Comparison of ENCODE assay signal across 8 cellular contexts in genomic region chr14:35404246-35404495, GRCh38. TPM values are rescaled to one million over a fixed set of nuclear protein-coding genes. Genes with fewer than 3 reads are reported as not detected.
DNase-seq lines count a peak whose midpoint lies in the region; ATAC-seq and TF ChIP-seq lines count a peak whose summit lies in the region.

No MANE protein-coding gene starts in this region.

- H3K4me3 ChIP-seq in PC-9 (peak overlapping the region; percentile 85; the same call in 1 of the 2 replicates), esophagus muscularis mucosa (peak overlapping the region; percentile 86 to 97 (median 93)), sigmoid colon (peak overlapping the region; percentile 83 to 99 (median 96))

- no peaks in the 10 kb centered on the region for H3K9me3 ChIP-seq in PC-9 (ENCODE audit: insufficient read depth, low read depth)
- H3K9me3 ChIP-seq in esophagus muscularis mucosa = no peaks in the 10 kb centered on the region
- H3K9me3 ChIP-seq in sigmoid colon = no peaks in the 10 kb centered on the region

- TF ChIP-seq POLR2A in esophagus muscularis mucosa (IDR thresholded peaks at IDR 0.05; ENCODE audit: low read depth) (no peak), sigmoid colon (IDR thresholded peaks at IDR 0.05) (no peak)

- CTCF ChIA-PET in PC-9 (lab: Charles Lee) = interaction anchor here (0.5 kb wide), 1 partner anchor 570 kb away, joined by 5 read pairs; no protein-coding TSS in a partner anchor

- H3K27me3 ChIP-seq in PC-9 (ENCODE audit: insufficient read depth, low read depth) = no peaks in the 10 kb centered on the region
- H3K27me3 ChIP-seq in esophagus muscularis mucosa = no peaks in the 10 kb centered on the region
- H3K27me3 ChIP-seq in sigmoid colon = no peaks in the 10 kb centered on the region

- H3K36me3 ChIP-seq in PC-9 (ENCODE audit: low read depth) (peaks cover 28% of the 10 kb centered on the region), esophagus muscularis mucosa (peaks cover 36 to 45% (median 42%) of the 10 kb centered on the region in 4 donors), sigmoid colon (peaks cover 29 to 45% (median 38%) of the 10 kb centered on the region in 4 donors)

- H3K79me2 ChIP-seq in PC-9 (ENCODE audit: low read depth) = peaks cover 33% of the 10 kb centered on the region

- H3K9me2 ChIP-seq in PC-9 (ENCODE audit: insufficient read depth) = no peaks in the 10 kb centered on the region

- TF ChIP-seq CTCF in PC-9 (conservative IDR thresholded peaks at IDR 0.05) (no peak), esophagus muscularis mucosa (IDR thresholded peaks at IDR 0.05) (no peak), sigmoid colon (IDR thresholded peaks at IDR 0.05) (no peak)

- H3F3A ChIP-seq in PC-9 (ENCODE audit: insufficient read depth, low read depth) = peaks cover 48% of the 10 kb centered on the region

- peak overlapping the region; percentile 89 for H3K4me2 ChIP-seq in PC-9

- TF ChIP-seq EP300 in esophagus muscularis mucosa (IDR thresholded peaks at IDR 0.05) (no peak), sigmoid colon (IDR thresholded peaks at IDR 0.05) (no peak)

- peaks cover 54% of the 10 kb centered on the region for H3K4me1 ChIP-seq in PC-9 (replicated peaks; ENCODE audit: insufficient read depth)
- H3K4me1 ChIP-seq in esophagus muscularis mucosa = peaks cover 43 to 49% (median 47%) of the 10 kb centered on the region in 4 donors
- peaks cover 0 to 61% (median 49%) of the 10 kb centered on the region in 4 donors for H3K4me1 ChIP-seq in sigmoid colon

- BruUV-seq in PC-9 (replicated peaks; lab: Mats Ljungman, UMichigan) = no TSS peak

- in situ Hi-C loops in KBM-7 (cut with MboI; ENCODE audit: low pct_unique_long_range_greater_than_20kb, low sequenced_read_pairs) = loop anchor here (25.0 kb wide), 2 partner anchors 167 to 742 kb away; no protein-coding TSS in a partner anchor

- DNase-seq in PC-9 (no peak), esophagus muscularis mucosa (ENCODE audit: extremely low spot score) (no peak), sigmoid colon (no peak), KBM-7 (no peak), A172 (ENCODE audit: low spot score) (no peak), NCI-H128 (lab: John Stamatoyannopoulos, UW; ENCODE audit: unreplicated experiment) (no peak), kidney tubule cell (ENCODE audit: low spot score) (no peak)

- H3K27ac ChIP-seq in PC-9 (peak overlapping the region; percentile 89), esophagus muscularis mucosa (replicated peaks in 1 of 4) (peak overlapping the region; percentile 99 to 100 (median 100)), sigmoid colon (peak overlapping the region; percentile 97 to 100 (median 100))

- intact Hi-C loops in PC-9 (cut with micrococcal nuclease; ENCODE audit: unreplicated experiment) (loop anchor here (1.0 to 5.0 kb wide), 5 partner anchors 30 to 282 kb away; partner anchors contain the start of genes PPP2R3C and PRORP), esophagus muscularis mucosa (cut with DNase I) (no loop called here), sigmoid colon (cut with DNase I) (loop anchor here (1.0 to 10.0 kb wide), 7 partner anchors 63 to 692 kb away; partner anchors contain the start of genes BRMS1L, CFL2, FAM177A1 and PSMA6)

- no peak overlapping the region for H2AFZ ChIP-seq in PC-9

- peak; percentile 11 for ATAC-seq in GM19328 (IDR thresholded peaks at IDR 0.05; ENCODE audit: unreplicated experiment)

- WGBS in esophagus muscularis mucosa = 0% methylated on average over 2 of the region's 33 CpGs
- 0 to 1% methylated on average over 33 of the region's 33 CpGs for WGBS in sigmoid colon, 2 donors

- peaks cover 8% of the 10 kb centered on the region; the same call in 1 of the 2 replicates for H4K20me1 ChIP-seq in PC-9 (ENCODE audit: insufficient read depth)

- POLR2A ChIA-PET in PC-9 (lab: Charles Lee; ENCODE audit: unreplicated experiment) = interaction anchor here (0.6 to 1.2 kb wide), 8 partner anchors 13 to 1265 kb away, joined by 3 to 14 read pairs (median 3); no protein-coding TSS in a partner anchor

RNA-seq across cellular contexts. Expression of gene NFKBIA, which starts 0.4 kb away (rescaled TPM):
- total RNA-seq in PC-9 (2021) (30.2 and 34.8 TPM in 2 replicates), esophagus muscularis mucosa (100 to 1,000 TPM; 387 to 416 (median 398) TPM), sigmoid colon (100 to 1,000 TPM; 258 to 340 (median 289) TPM)
- polyA plus RNA-seq in sigmoid colon = 100 to 1,000 TPM in 2 of 3 donors, 10 to 100 TPM in 1; 95.5 to 188 (median 158) TPM
- 41.3 and 58.1 TPM in 2 replicates for total RNA-seq in A172 (2014; rRNA removed; shearing (Covaris generic))
